23 cellular contexts compared by ENCODE assay signal in genomic region chr4:37002625-37003024, GRCh38.
"Had no signal": no experiment of that assay in that cellular context is flagged by ENCODE, and none has a peak within 500 bp of the region (broad histone marks: within the 10 kb centered on the region; RNA-seq: fewer than 3 reads in every experiment).

No MANE protein-coding gene starts in this region.

- H3K4me1 Mint-ChIP-seq: central memory CD8-positive, alpha-beta T cell; neural crest cell had no signal

- H3K9me3 ChIP-seq: colonic mucosa, left ventricle myocardium inferior, prostate gland, right atrium auricular region, thyroid gland, uterus had no signal

- H3K4me3 ChIP-seq: colonic mucosa, left ventricle myocardium inferior, prostate gland, right atrium auricular region, thyroid gland, uterus had no signal

- H3K27ac ChIP-seq: colonic mucosa, left ventricle myocardium inferior, prostate gland, right atrium auricular region, thyroid gland, uterus, VCaP had no signal

- H3K4me3 Mint-ChIP-seq: activated T-cell treated with anti-CD3 and anti-CD28 coated beads, Interleukin-2, amount 50 U/mL, for 72 hours; central memory CD8-positive, alpha-beta T cell; neural crest cell had no signal

- H3K27me3 Mint-ChIP-seq: central memory CD8-positive, alpha-beta T cell had no signal

- H3K36me3 ChIP-seq: colonic mucosa, left ventricle myocardium inferior, prostate gland, right atrium auricular region, thyroid gland, uterus had no signal

- H3K27ac Mint-ChIP-seq: activated T-cell treated with anti-CD3 and anti-CD28 coated beads, Interleukin-2, amount 50 U/mL, for 72 hours had no signal

- ATAC-seq: activated T-cell treated with anti-CD3 and anti-CD28 coated beads, Interleukin-2, amount 50 U/mL, for 72 hours had no signal

- DNase-seq: activated CD4-positive, alpha-beta T cell treated with anti-CD3 and anti-CD28 coated beads, Interleukin-2, amount 50 U/mL, for 1 hour; activated CD4-positive, CD25-positive, alpha-beta regulatory T cell treated with anti-CD3 and anti-CD28 coated beads, Interleukin-2, amount 50 U/mL, for 72 hours; activated CD8-positive, alpha-beta memory T cell treated with anti-CD3 and anti-CD28 coated beads for 24 hours; activated effector memory CD4-positive, alpha-beta T cell treated with anti-CD3 and anti-CD28 coated beads, Interleukin-2, amount 50 U/mL, for 16 hours; activated naive CD4-positive, alpha-beta T cell treated with anti-CD3 and anti-CD28 coated beads, Interleukin-2, amount 50 U/mL, for 16 hours; activated T-cell treated with anti-CD3 and anti-CD28 coated beads, Interleukin-2, amount 50 U/mL, for 72 hours; aorta; colonic mucosa; erythroblast; hypothalamus; left ventricle myocardium inferior; mammary epithelial cell; stimulated activated CD4-positive, alpha-beta T cell treated with anti-CD3 and anti-CD28 coated beads, Interleukin-12 subunit alpha, Interleukin-12 subunit beta, amount 100 ng/mL, for 4 hours; stimulated activated CD4-positive, alpha-beta T cell treated with anti-CD3 and anti-CD28 coated beads, Interleukin-1b, Interleukin-23, amount 100 ng/mL, for 48 hours; stimulated activated CD8-positive, alpha-beta memory T cell treated with anti-CD3 and anti-CD28 coated beads, Interleukin-4, amount 100 ng/mL, for 48 hours; stimulated activated naive CD4-positive, alpha-beta T cell treated with Interleukin-2 at 50 U/mL for 16 hours; thyroid gland; uterus had no signal

- H3K27me3 ChIP-seq: colonic mucosa, right atrium auricular region, thyroid gland, uterus had no signal

- H3K4me1 ChIP-seq: colonic mucosa, left ventricle myocardium inferior, prostate gland, right atrium auricular region, thyroid gland, uterus had no signal
